Comparison of ENCODE assay signal across 8 cellular contexts in the genomic region with DNA sequence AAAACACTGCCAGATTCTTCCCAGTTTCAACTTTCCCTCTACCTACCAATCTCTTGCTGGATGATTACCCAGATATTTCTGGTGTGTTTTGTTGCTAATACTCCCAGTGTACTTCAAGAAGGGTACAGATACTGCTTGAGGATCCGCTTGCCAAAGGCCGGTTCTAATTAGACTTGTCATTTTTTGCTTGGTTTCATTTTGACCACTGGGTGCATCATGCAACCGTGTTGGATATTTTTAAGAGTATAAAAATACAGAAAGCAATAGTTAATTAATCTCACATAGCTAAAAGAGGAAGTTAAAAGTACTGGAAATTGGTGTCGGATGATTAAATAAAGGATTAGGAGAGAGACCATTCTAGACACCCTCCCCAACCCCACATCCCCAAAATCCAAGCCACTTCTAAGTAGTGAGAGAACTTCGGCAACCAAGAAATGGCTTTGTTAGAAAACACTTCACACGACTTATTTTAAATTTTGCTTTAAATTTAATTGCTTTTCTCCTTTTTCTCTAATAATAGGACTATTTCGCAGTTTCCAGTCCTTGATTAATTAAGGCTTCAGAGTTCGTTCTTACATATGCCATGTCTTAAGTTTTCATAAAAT. TPM values are rescaled to one million over a fixed set of nuclear protein-coding genes. Genes with fewer than 3 reads are reported as not detected.
DNase-seq lines count a peak whose midpoint lies in the region; ATAC-seq and TF ChIP-seq lines count a peak whose summit lies in the region.

No MANE protein-coding gene starts in this region.

- no peak overlapping the region for H2BK12ac ChIP-seq in mesenchymal stem cell (ENCODE audit: low read length in 2 of 2)

- DNase-seq in NCI-H2196 (lab: John Stamatoyannopoulos, UW; ENCODE audit: unreplicated experiment), result peak; percentile 55
- DNase-seq in NCI-H2196 treated with DMSO at 0.1 percent for 48 hours (lab: John Stamatoyannopoulos, UW; ENCODE audit: unreplicated experiment), result no peak
- peak; percentile 39 for DNase-seq in MV-4-11 (lab: John Stamatoyannopoulos, UW)
- no peak for DNase-seq in brain microvascular endothelial cell
- DNase-seq in mesenchymal stem cell, result peak; percentile 28

- peak overlapping the region; percentile 99 for H3K4me2 ChIP-seq in mesenchymal stem cell (ENCODE audit: low read length, poor library complexity, severe bottlenecking)

- no peak overlapping the region for H2AFZ ChIP-seq in mesenchymal stem cell (ENCODE audit: low read depth, low read length)

- H3K27me3 ChIP-seq in brain microvascular endothelial cell (replicated peaks) (no peaks in the 10 kb centered on the region), mesenchymal stem cell (ENCODE audit: control insufficient read depth in 1 of 2, insufficient read depth in 1 of 2, low read length in 2 of 2) (no peaks in the 10 kb centered on the region)

- H2BK5ac ChIP-seq in mesenchymal stem cell (ENCODE audit: low read depth, low read length, poor library complexity, severe bottlenecking), result no peak overlapping the region

- H3K23ac ChIP-seq in mesenchymal stem cell (ENCODE audit: low read length in 2 of 2), result no peak overlapping the region

- H3K9me3 ChIP-seq in mesenchymal stem cell (ENCODE audit: control insufficient read depth, low read length), result no peaks in the 10 kb centered on the region

- peak overlapping the region; percentile 89 for H3K9ac ChIP-seq in mesenchymal stem cell (ENCODE audit: low read length)

- no peak overlapping the region for H4K8ac ChIP-seq in mesenchymal stem cell (ENCODE audit: low read length)

- in situ Hi-C loops in brain microvascular endothelial cell (cut with HindIII; ENCODE audit: low pct_ligation_motif_present, low sequenced_read_pairs), result no loop called here

- no peak overlapping the region for H3K27ac ChIP-seq in brain microvascular endothelial cell
- H3K27ac ChIP-seq in mesenchymal stem cell (ENCODE audit: low read length, poor library complexity, severe bottlenecking), result no peak overlapping the region

- peak overlapping the region; percentile 92 for H3K4me3 ChIP-seq in brain microvascular endothelial cell (ENCODE audit: low read depth, low read length)
- peak overlapping the region in 1 of 2 experiments; percentile 92 for H3K4me3 ChIP-seq in mesenchymal stem cell (ENCODE audit: insufficient read depth in 1 of 2, low read depth in 1 of 2, low read length in 2 of 2)

- peaks cover 3% of the 10 kb centered on the region for H3K79me1 ChIP-seq in mesenchymal stem cell (replicated peaks; ENCODE audit: low read length, poor library complexity, severe bottlenecking)

- H2AK5ac ChIP-seq in mesenchymal stem cell (ENCODE audit: low read length, severe bottlenecking), result no peak overlapping the region

- no peak overlapping the region for H4K91ac ChIP-seq in mesenchymal stem cell (ENCODE audit: low read length)

- H3K18ac ChIP-seq in mesenchymal stem cell (ENCODE audit: low read depth in 1 of 2, low read length in 2 of 2), result no peak overlapping the region

- H3K36me3 ChIP-seq in brain microvascular endothelial cell (replicated peaks) (no peaks in the 10 kb centered on the region), mesenchymal stem cell (ENCODE audit: control insufficient read depth in 1 of 2, insufficient read depth in 2 of 2, low read depth in 1 of 2, low read length in 2 of 2) (no peaks in the 10 kb centered on the region)

- no peak overlapping the region for H2BK120ac ChIP-seq in mesenchymal stem cell (ENCODE audit: low read depth, low read length)

- peaks cover 1% of the 10 kb centered on the region for H3K4me1 ChIP-seq in mesenchymal stem cell (ENCODE audit: control insufficient read depth, insufficient read depth, low read depth, low read length)

- WGBS in mesenchymal stem cell, result 41% methylated on average over 6 of the region's 8 CpGs

- H3K4ac ChIP-seq in mesenchymal stem cell (ENCODE audit: low read depth in 1 of 2, low read length in 2 of 2), result no peak overlapping the region

- ATAC-seq in HG03039 (IDR thresholded peaks at IDR 0.05; ENCODE audit: unreplicated experiment) (no peak), HG02798 (IDR thresholded peaks at IDR 0.05; ENCODE audit: poor library complexity, unreplicated experiment) (no peak), GM21526 (IDR thresholded peaks at IDR 0.05; ENCODE audit: low FRiP score, unreplicated experiment) (no peak)

- peak; percentile 15 for TF ChIP-seq CTCF in brain microvascular endothelial cell (IDR thresholded peaks at IDR 0.05; ENCODE audit: low read depth, low read length, missing control alignments)

- H2BK15ac ChIP-seq in mesenchymal stem cell (ENCODE audit: low read depth, poor library complexity, severe bottlenecking), result no peak overlapping the region

- H3K14ac ChIP-seq in mesenchymal stem cell (ENCODE audit: low read length in 2 of 2), result no peak overlapping the region

RNA-seq across cellular contexts. Expression of gene CDKN2C, which starts 2.5 kb away (rescaled TPM):
- polyA plus RNA-seq in mesenchymal stem cell (2013, experiment 1 of 2), result 2.0 TPM
- polyA plus RNA-seq in mesenchymal stem cell (2013, experiment 2 of 2), result 2.1 TPM

RNA-seq across cellular contexts. Expression of gene FAF1, which starts 7.5 kb away (rescaled TPM):
- polyA plus RNA-seq in mesenchymal stem cell (2013, experiment 1 of 2), result 19.1 TPM
- polyA plus RNA-seq in mesenchymal stem cell (2013, experiment 2 of 2), result 19.9 TPM

Comparison
In these comparisons a context has a peak if more than half of its experiments do, and no peak if none do; other contexts are left out.
1. DNase-seq: peak in NCI-H2196 (single experiment), MV-4-11 (single experiment) and mesenchymal stem cell (single experiment); none in NCI-H2196 treated with DMSO at 0.1 percent for 48 hours (single experiment) and brain microvascular endothelial cell (single experiment).